ENCODE assay signal across 25 cellular contexts in the genomic region with DNA sequence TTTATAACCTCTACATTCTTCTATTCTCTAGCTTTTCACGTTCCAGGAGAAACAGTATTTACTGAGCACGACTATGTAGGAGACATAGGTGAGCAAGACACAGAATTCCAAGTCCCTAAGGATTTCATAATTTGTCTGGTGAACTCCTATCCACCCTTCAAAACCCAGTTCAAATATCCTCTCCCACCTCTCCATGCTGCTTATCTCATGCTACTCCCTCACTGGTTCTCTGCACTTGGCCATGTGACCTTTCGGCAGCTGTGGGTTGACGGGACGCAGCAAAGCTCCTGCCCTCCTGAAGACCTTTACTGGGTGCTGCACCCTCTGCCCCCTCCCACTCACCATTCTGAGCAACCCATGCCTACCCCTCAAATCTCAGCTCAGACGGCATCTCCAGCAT.
"Had no signal": no experiment of that assay in that cellular context is flagged by ENCODE, and none has a peak within 500 bp of the region (broad histone marks: within the 10 kb centered on the region; RNA-seq: fewer than 3 reads in every experiment).

No MANE protein-coding gene starts in this region.

- H3K36me3 Mint-ChIP-seq: activated naive CD8-positive, alpha-beta T cell treated with anti-CD3 and anti-CD28 coated beads, Interleukin-2, amount 10 ng/mL, durations not matched to agents 7 days and 5 days; immature natural killer cell; mesothelial cell of epicardium; natural killer cell; stimulated activated memory B cell treated with anti-CD40 and anti-IgM and Interleukin-4, amounts not matched to agents 10 μg/mL and 1 μg/mL and 100 μg/mL, for 72 hours had no signal

- H3K4me3 ChIP-seq: cardiac muscle cell, left lung, lung, pancreas, psoas muscle, right atrium auricular region, skin epidermis, stomach, suprapubic skin, transverse colon, vagina had no signal

- ATAC-seq: activated T-cell treated with anti-CD3 and anti-CD28 coated beads, Interleukin-2, amount 50 U/mL, for 4 hours; foreskin keratinocyte; left lung; natural killer cell; pancreas; stimulated activated memory B cell treated with anti-CD40 and anti-IgM and Interleukin-4, amounts not matched to agents 10 μg/mL and 1 μg/mL and 100 μg/mL, for 72 hours had no signal

- H3K36me3 ChIP-seq: cardiac muscle cell, left lung, neutrophil, pancreas, right atrium auricular region, stomach, suprapubic skin, transverse colon, vagina had no signal

- H3K27ac ChIP-seq: foreskin keratinocyte, left lung, neutrophil, pancreas, psoas muscle, right atrium auricular region, skin epidermis, stomach, suprapubic skin, transverse colon, vagina had no signal

- H3K27me3 ChIP-seq: cardiac muscle cell, left lung, pancreas, right atrium auricular region, stomach, suprapubic skin, transverse colon, vagina had no signal

- H3K9me3 Mint-ChIP-seq: activated naive CD8-positive, alpha-beta T cell treated with anti-CD3 and anti-CD28 coated beads, Interleukin-2, amount 10 ng/mL, durations not matched to agents 7 days and 5 days; activated T-cell treated with anti-CD3 and anti-CD28 coated beads, Interleukin-2, amount 50 U/mL, for 4 hours; dendritic cell treated with granulocyte-macrophage colony-stimulating factor and Interleukin-4, amounts not matched to agents 40 ng/mL and 50 ng/mL, for 4 days; immature natural killer cell; natural killer cell; stimulated activated memory B cell treated with anti-CD40 and anti-IgM and Interleukin-4, amounts not matched to agents 10 μg/mL and 1 μg/mL and 100 μg/mL, for 72 hours had no signal

- H3K4me3 Mint-ChIP-seq: activated naive CD8-positive, alpha-beta T cell treated with anti-CD3 and anti-CD28 coated beads, Interleukin-2, amount 10 ng/mL, durations not matched to agents 7 days and 5 days; activated T-cell treated with anti-CD3 and anti-CD28 coated beads, Interleukin-2, amount 50 U/mL, for 4 hours; dendritic cell treated with granulocyte-macrophage colony-stimulating factor and Interleukin-4, amounts not matched to agents 40 ng/mL and 50 ng/mL, for 4 days; immature natural killer cell; mesothelial cell of epicardium; natural killer cell; stimulated activated memory B cell treated with anti-CD40 and anti-IgM and Interleukin-4, amounts not matched to agents 10 μg/mL and 1 μg/mL and 100 μg/mL, for 72 hours had no signal

- H3K4me1 ChIP-seq: foreskin keratinocyte, left lung, pancreas had no signal

- H3K9me3 ChIP-seq: left lung, neutrophil, pancreas, psoas muscle, right atrium auricular region, stomach, suprapubic skin, transverse colon, vagina had no signal

- H3K4me1 Mint-ChIP-seq: activated naive CD8-positive, alpha-beta T cell treated with anti-CD3 and anti-CD28 coated beads, Interleukin-2, amount 10 ng/mL, durations not matched to agents 7 days and 5 days; immature natural killer cell; natural killer cell had no signal

- H3K27ac Mint-ChIP-seq: activated naive CD8-positive, alpha-beta T cell treated with anti-CD3 and anti-CD28 coated beads, Interleukin-2, amount 10 ng/mL, durations not matched to agents 7 days and 5 days; dendritic cell treated with granulocyte-macrophage colony-stimulating factor and Interleukin-4, amounts not matched to agents 40 ng/mL and 50 ng/mL, for 4 days; immature natural killer cell; natural killer cell; stimulated activated memory B cell treated with anti-CD40 and anti-IgM and Interleukin-4, amounts not matched to agents 10 μg/mL and 1 μg/mL and 100 μg/mL, for 72 hours had no signal

- DNase-seq: activated naive CD4-positive, alpha-beta T cell treated with Interleukin-2 at 50 U/mL for 16 hours; activated naive CD8-positive, alpha-beta T cell treated with anti-CD3 and anti-CD28 coated beads, Interleukin-2, amount 10 ng/mL, durations not matched to agents 7 days and 5 days; activated T-cell treated with anti-CD3 and anti-CD28 coated beads, Interleukin-2, amount 50 U/mL, for 4 hours; amniotic stem cell; effector CD8-positive, alpha-beta T cell; foreskin keratinocyte; immature natural killer cell; kidney glomerular epithelial cell; natural killer cell; psoas muscle; stimulated activated CD4-positive, alpha-beta T cell treated with anti-CD3 and anti-CD28 coated beads, Interleukin-15, amount 100 ng/mL, for 24 hours; stomach; transverse colon had no signal
